ENCODE assay signal across 2 cellular contexts in the genomic region with DNA sequence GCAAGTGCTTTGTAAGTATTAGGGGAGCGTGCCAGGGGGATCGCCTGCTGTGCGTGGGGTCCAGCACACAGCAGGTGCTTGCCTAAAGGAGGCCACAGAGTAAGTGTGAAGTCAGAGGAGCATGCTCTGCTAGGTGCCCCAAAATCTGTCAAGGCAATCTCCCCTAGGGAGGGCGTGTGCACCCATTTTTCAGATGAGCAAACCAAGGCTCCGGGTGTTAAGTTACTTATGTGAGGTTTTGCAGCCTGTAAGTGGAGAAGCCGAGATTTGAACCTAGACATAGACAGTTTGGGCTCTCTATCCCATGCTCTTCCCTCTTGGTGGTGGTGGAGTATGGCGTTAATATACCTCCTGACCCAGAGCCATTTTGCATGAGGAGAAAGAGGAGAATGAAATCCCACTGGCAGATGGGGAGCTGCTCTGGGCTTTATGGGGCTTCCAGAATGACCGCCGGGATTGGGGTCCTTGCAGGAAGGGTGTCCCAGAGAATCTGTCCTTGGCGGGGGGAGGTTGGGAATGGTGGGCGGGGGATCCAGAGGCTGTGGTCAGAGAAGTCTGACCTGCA.
TF ChIP-seq lines count a peak whose summit lies in the region.

No MANE protein-coding gene starts in this region.

TF ChIP-seq in H1, 55 proteins besides CTCF, POLR2A, EP300 and RAD21:
- TF ChIP-seq KDM1A (IDR thresholded peaks at IDR 0.05; ENCODE audit: borderline replicate concordance, low read length): peak; percentile 86
- TF ChIP-seq SAP30 (IDR thresholded peaks at IDR 0.05; ENCODE audit: insufficient read depth, insufficient replicate concordance, low read length): no peak
- TF ChIP-seq, protein P1, sequence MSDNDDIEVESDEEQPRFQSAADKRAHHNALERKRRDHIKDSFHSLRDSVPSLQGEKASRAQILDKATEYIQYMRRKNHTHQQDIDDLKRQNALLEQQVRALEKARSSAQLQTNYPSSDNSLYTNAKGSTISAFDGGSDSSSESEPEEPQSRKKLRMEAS (IDR thresholded peaks at IDR 0.05): no peak

TF ChIP-seq in SK-N-SH, 30 proteins besides CTCF, POLR2A, EP300 and RAD21:
- TF ChIP-seq GATA2 (CRISPR knock-in tag; IDR thresholded peaks at IDR 0.05) (no peak), SMC3 (IDR thresholded peaks at IDR 0.05; ENCODE audit: low read depth, low read length) (no peak), FOXJ3 (CRISPR knock-in tag; IDR thresholded peaks at IDR 0.05) (no peak), USF1 (IDR thresholded peaks at IDR 0.05; ENCODE audit: borderline replicate concordance, low read depth) (no peak), RFX5 (IDR thresholded peaks at IDR 0.05; ENCODE audit: low read length) (no peak), SIN3A (IDR thresholded peaks at IDR 0.05; ENCODE audit: borderline replicate concordance, low read depth, low read length) (no peak), TAF1 (IDR thresholded peaks at IDR 0.05; ENCODE audit: borderline replicate concordance, low read depth, low read length) (no peak), MEF2A (IDR thresholded peaks at IDR 0.05; ENCODE audit: borderline replicate concordance, low read depth) (no peak)
